ENCODE assay signal across 2 cellular contexts in genomic region chr10:21146446-21146789, GRCh38.
TF ChIP-seq lines count a peak whose summit lies in the region.

No MANE protein-coding gene starts in this region.

TF ChIP-seq in SK-N-SH, 30 proteins besides CTCF, POLR2A, EP300 and RAD21 (continued from another document):
- no peak for TF ChIP-seq USF2 (IDR thresholded peaks at IDR 0.05; ENCODE audit: borderline replicate concordance, low read depth, low read length)
- no peak for TF ChIP-seq ZBTB33 (IDR thresholded peaks at IDR 0.05; ENCODE audit: borderline replicate concordance, low read depth)
- no peak for TF ChIP-seq SMC3 (IDR thresholded peaks at IDR 0.05; ENCODE audit: low read depth, low read length)
- TF ChIP-seq MEF2A (IDR thresholded peaks at IDR 0.05; ENCODE audit: borderline replicate concordance, low read depth): no peak
- TF ChIP-seq FOXM1 (IDR thresholded peaks at IDR 0.05; ENCODE audit: low read depth): no peak
- TF ChIP-seq SIN3A (IDR thresholded peaks at IDR 0.05; ENCODE audit: borderline replicate concordance, low read depth, low read length): no peak
- TF ChIP-seq PBX3 (IDR thresholded peaks at IDR 0.05): no peak
- TF ChIP-seq NFIC (IDR thresholded peaks at IDR 0.05; ENCODE audit: borderline replicate concordance): no peak
- TF ChIP-seq POLR2AphosphoS5 (IDR thresholded peaks at IDR 0.05; ENCODE audit: low read depth, low read length): no peak
- TF ChIP-seq JUND (IDR thresholded peaks at IDR 0.05): no peak

TF ChIP-seq in SK-N-SH treated with all-trans-retinoic acid at 6 μM for 48 hours, 23 proteins besides CTCF, POLR2A, EP300 and RAD21 (continued from another document):
- no peak for TF ChIP-seq POU6F1 (CRISPR knock-in tag; IDR thresholded peaks at IDR 0.05; ENCODE audit: borderline replicate concordance, low read depth)
- TF ChIP-seq ARNTL (CRISPR knock-in tag; IDR thresholded peaks at IDR 0.05; ENCODE audit: borderline replicate concordance, low read depth): no peak
- TF ChIP-seq PPARA (CRISPR knock-in tag; IDR thresholded peaks at IDR 0.05; ENCODE audit: borderline replicate concordance): no peak
- TF ChIP-seq ZNF8 (CRISPR knock-in tag; IDR thresholded peaks at IDR 0.05): no peak
- TF ChIP-seq TSHZ2 (CRISPR knock-in tag; IDR thresholded peaks at IDR 0.05): no peak
- no peak for TF ChIP-seq PATZ1 (CRISPR knock-in tag; IDR thresholded peaks at IDR 0.05; ENCODE audit: borderline replicate concordance)
TF ChIP-seq in SK-N-SH treated with all-trans-retinoic acid at 6 μM for 48 hours: peak in this region for 0.
